ENCODE assay signal across 8 cellular contexts in genomic region chr16:67942200-67942509, GRCh38. TPM values are rescaled to one million over a fixed set of nuclear protein-coding genes. Genes with fewer than 3 reads are reported as not detected.
DNase-seq lines count a peak whose midpoint lies in the region; ATAC-seq and TF ChIP-seq lines count a peak whose summit lies in the region.

No MANE protein-coding gene starts in this region.

- peak; percentile 45 for TF ChIP-seq CTCF in CD8-positive, alpha-beta T cell (IDR thresholded peaks at IDR 0.05)
- TF ChIP-seq CTCF in HEK293 (tag by site-specific recombination; IDR thresholded peaks at IDR 0.05) (peak; percentile 70), colonic mucosa (IDR thresholded peaks at IDR 0.05) (peak; percentile 54)

- no peak overlapping the region for H3K4me3 Mint-ChIP-seq in CD8-positive, alpha-beta T cell

- peak overlapping the region; percentile 45 for H3K27ac Mint-ChIP-seq in CD8-positive, alpha-beta T cell

- H3K9ac ChIP-seq in colonic mucosa (ENCODE audit: low read depth in 2 of 2, low read length in 2 of 2) (no peak overlapping the region), muscle layer of colon (ENCODE audit: low read length) (no peak overlapping the region)

- no peaks in the 10 kb centered on the region for H3K27me3 Mint-ChIP-seq in CD8-positive, alpha-beta T cell (ENCODE audit: low read depth)

- POLR2A ChIA-PET in CD8-positive, alpha-beta T cell (lab: Charles Lee): no interaction called here
- POLR2A ChIA-PET in HEK293 (lab: Yijun Ruan, JAX): interaction anchor here (0.8 to 1.3 kb wide), 3 partner anchors 18 to 98 kb away, joined by 3 to 7 read pairs (median 4); no protein-coding TSS in a partner anchor

- ATAC-seq in CD8-positive, alpha-beta T cell: peak; percentile 56
- no peak for ATAC-seq in GM21717 (IDR thresholded peaks at IDR 0.05; ENCODE audit: unreplicated experiment)

- peaks cover 41% of the 10 kb centered on the region for H3K4me1 ChIP-seq in CD8-positive, alpha-beta T cell (ENCODE audit: insufficient read depth, low read length)
- H3K4me1 ChIP-seq in HEK293 (ENCODE audit: control insufficient read depth, insufficient read depth, low read length) (no peaks in the 10 kb centered on the region), colonic mucosa (peaks cover under 1% of the 10 kb centered on the region), muscle layer of colon (ENCODE audit: insufficient read depth, low read length) (peaks cover 36% of the 10 kb centered on the region)

- H3K27ac ChIP-seq in CD8-positive, alpha-beta T cell (ENCODE audit: low read depth, low read length): no peak overlapping the region
- H3K27ac ChIP-seq in HEK293 (ENCODE audit: extremely low read depth, low read depth, low read length) (no peak overlapping the region), colonic mucosa (no peak overlapping the region), muscle layer of colon (ENCODE audit: low read depth, low read length) (peak overlapping the region; percentile 7)

- H3K9me3 Mint-ChIP-seq in CD8-positive, alpha-beta T cell: no peaks in the 10 kb centered on the region

- no peak overlapping the region for H3K4me3 ChIP-seq in CD8-positive, alpha-beta T cell (ENCODE audit: low read depth, low read length)
- no peak overlapping the region for H3K4me3 ChIP-seq in HEK293 (ENCODE audit: low read depth, low read length)
- H3K4me3 ChIP-seq in colonic mucosa: no peak overlapping the region
- no peak overlapping the region for H3K4me3 ChIP-seq in muscle layer of colon (ENCODE audit: low read depth in 1 of 2, low read length in 2 of 2)

- no peaks in the 10 kb centered on the region for H3K9me3 ChIP-seq in CD8-positive, alpha-beta T cell (ENCODE audit: low read length)
- H3K9me3 ChIP-seq in HEK293 (ENCODE audit: control insufficient read depth, insufficient read depth, low read depth, low read length) (no peaks in the 10 kb centered on the region), colonic mucosa (no peaks in the 10 kb centered on the region), muscle layer of colon (ENCODE audit: low read length) (no peaks in the 10 kb centered on the region)

- peaks cover 16% of the 10 kb centered on the region for H3K36me3 Mint-ChIP-seq in CD8-positive, alpha-beta T cell

- no peaks in the 10 kb centered on the region for H3K27me3 ChIP-seq in CD8-positive, alpha-beta T cell (ENCODE audit: insufficient read depth, low read length)
- H3K27me3 ChIP-seq in colonic mucosa (no peaks in the 10 kb centered on the region), muscle layer of colon (ENCODE audit: control insufficient read depth in 1 of 2, insufficient read depth in 2 of 2, low read length in 2 of 2) (no peaks in the 10 kb centered on the region)

- H3K4me1 Mint-ChIP-seq in CD8-positive, alpha-beta T cell (ENCODE audit: low read depth): peaks cover 31% of the 10 kb centered on the region

- H3K36me3 ChIP-seq in CD8-positive, alpha-beta T cell (ENCODE audit: insufficient read depth, low read length): peaks cover 11% of the 10 kb centered on the region
- H3K36me3 ChIP-seq in HEK293 (ENCODE audit: control insufficient read depth in 2 of 2, insufficient read depth in 1 of 2, low read length in 2 of 2): peaks cover 0 to 64% of the 10 kb centered on the region in 2 experiments; a peak in 2 of 3 replicates
- H3K36me3 ChIP-seq in colonic mucosa: peaks cover 4% of the 10 kb centered on the region
- peaks cover 53% of the 10 kb centered on the region for H3K36me3 ChIP-seq in muscle layer of colon (ENCODE audit: insufficient read depth, low read length)

- peak in 2 of 7 experiments; percentile 22 to 27 for DNase-seq in CD8-positive, alpha-beta T cell
- DNase-seq in SW480 (ENCODE audit: low spot score) (peak; percentile 45), colonic mucosa (no peak), NCI-H510A treated with DMSO at 0.1 percent for 48 hours (lab: John Stamatoyannopoulos, UW) (no peak), NCI-H146 treated with DMSO at 0.1 percent for 48 hours (lab: John Stamatoyannopoulos, UW; ENCODE audit: unreplicated experiment) (no peak)

- intact Hi-C loops in CD8-positive, alpha-beta T cell (cut with DNase I, micrococcal nuclease): loop anchor here in 1 of 2 experiments (2.0 kb wide), 1 partner anchor 59 kb away; no protein-coding TSS in a partner anchor
- intact Hi-C loops in colonic mucosa (cut with DNase I): no loop called here

- CTCF ChIA-PET in CD8-positive, alpha-beta T cell (lab: Charles Lee): interaction anchor here (0.6 to 6.7 kb wide), 19 partner anchors 9 to 285 kb away, joined by 3 to 42 read pairs (median 3); partner anchors contain the start of genes CTRL, DDX28, DUS2 and NRN1L
- CTCF ChIA-PET in HEK293 (lab: Yijun Ruan, JAX): interaction anchor here (0.6 to 2.3 kb wide), 23 partner anchors 10 to 1230 kb away, joined by 3 to 14 read pairs (median 3); partner anchors contain the start of gene NRN1L

TF ChIP-seq in HEK293, 187 proteins besides CTCF, POLR2A, EP300 and RAD21:
- no peak for TF ChIP-seq ZNF768 (tag by site-specific recombination; IDR thresholded peaks at IDR 0.05)
- TF ChIP-seq ZBTB20 (tag by site-specific recombination; IDR thresholded peaks at IDR 0.05): no peak
- TF ChIP-seq ZSCAN30 (tag by site-specific recombination; IDR thresholded peaks at IDR 0.05): peak; percentile 18; the same call in 1 of the 2 replicates
- TF ChIP-seq, protein P1, sequence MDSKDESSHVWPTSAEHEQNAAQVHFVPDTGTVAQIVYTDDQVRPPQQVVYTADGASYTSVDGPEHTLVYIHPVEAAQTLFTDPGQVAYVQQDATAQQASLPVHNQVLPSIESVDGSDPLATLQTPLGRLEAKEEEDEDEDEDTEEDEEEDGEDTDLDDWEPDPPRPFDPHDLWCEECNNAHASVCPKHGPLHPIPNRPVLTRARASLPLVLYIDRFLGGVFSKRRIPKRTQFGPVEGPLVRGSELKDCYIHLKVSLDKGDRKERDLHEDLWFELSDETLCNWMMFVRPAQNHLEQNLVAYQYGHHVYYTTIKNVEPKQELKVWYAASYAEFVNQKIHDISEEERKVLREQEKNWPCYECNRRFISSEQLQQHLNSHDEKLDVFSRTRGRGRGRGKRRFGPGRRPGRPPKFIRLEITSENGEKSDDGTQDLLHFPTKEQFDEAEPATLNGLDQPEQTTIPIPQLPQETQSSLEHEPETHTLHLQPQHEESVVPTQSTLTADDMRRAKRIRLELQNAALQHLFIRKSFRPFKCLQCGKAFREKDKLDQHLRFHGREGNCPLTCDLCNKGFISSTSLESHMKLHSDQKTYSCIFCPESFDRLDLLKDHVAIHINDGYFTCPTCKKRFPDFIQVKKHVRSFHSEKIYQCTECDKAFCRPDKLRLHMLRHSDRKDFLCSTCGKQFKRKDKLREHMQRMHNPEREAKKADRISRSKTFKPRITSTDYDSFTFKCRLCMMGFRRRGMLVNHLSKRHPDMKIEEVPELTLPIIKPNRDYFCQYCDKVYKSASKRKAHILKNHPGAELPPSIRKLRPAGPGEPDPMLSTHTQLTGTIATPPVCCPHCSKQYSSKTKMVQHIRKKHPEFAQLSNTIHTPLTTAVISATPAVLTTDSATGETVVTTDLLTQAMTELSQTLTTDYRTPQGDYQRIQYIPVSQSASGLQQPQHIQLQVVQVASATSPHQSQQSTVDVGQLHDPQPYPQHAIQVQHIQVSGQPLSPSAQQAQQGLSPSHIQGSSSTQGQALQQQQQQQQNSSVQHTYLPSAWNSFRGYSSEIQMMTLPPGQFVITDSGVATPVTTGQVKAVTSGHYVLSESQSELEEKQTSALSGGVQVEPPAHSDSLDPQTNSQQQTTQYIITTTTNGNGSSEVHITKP (tag by site-specific recombination; IDR thresholded peaks at IDR 0.05): peak; percentile 74

RNA-seq across cellular contexts. Expression of gene LCAT, which starts 1.8 kb away (rescaled TPM):
- total RNA-seq in CD8-positive, alpha-beta T cell: 1 to 10 TPM; 3.3 to 5.8 TPM
- 1 to 10 TPM; 3.4 to 3.6 TPM for total RNA-seq in colonic mucosa

RNA-seq across cellular contexts. Expression of gene PSMB10, which starts 5.5 kb away (rescaled TPM):
- total RNA-seq in CD8-positive, alpha-beta T cell: 10 to 100 TPM; 82.0 to 83.9 TPM
- 100 to 1,000 TPM; 120 to 124 TPM for total RNA-seq in colonic mucosa

RNA-seq across cellular contexts. Expression of gene CTRL, which starts 10.5 kb away (rescaled TPM):
- total RNA-seq in CD8-positive, alpha-beta T cell: 10 to 100 TPM; 16.6 to 18.6 TPM
- total RNA-seq in colonic mucosa: 1 to 10 TPM in 1 of 2 donors, under 1 TPM in 1; 0.64 to 2.2 TPM

RNA-seq across cellular contexts. Expression of gene SLC12A4, which starts 26.3 kb away (rescaled TPM):
- total RNA-seq in CD8-positive, alpha-beta T cell: 10 to 100 TPM; 20.1 to 20.7 TPM
- 10 to 100 TPM in 1 of 2 donors, 1 to 10 TPM in 1; 8.7 to 17.0 TPM for total RNA-seq in colonic mucosa

RNA-seq across cellular contexts. Expression of gene DPEP3, which starts 38.1 kb away (rescaled TPM):
- total RNA-seq in CD8-positive, alpha-beta T cell: under 1 TPM; 0.30 to 0.58 TPM
- not detected for total RNA-seq in colonic mucosa

Comparison
In these comparisons a context has a peak if more than half of its experiments do, and no peak if none do; other contexts are left out.
1. RNA of gene CTRL, which starts 10.5 kb away (total RNA-seq): 16.6 to 18.6 TPM in CD8-positive, alpha-beta T cell; 0.64 to 2.2 TPM in colonic mucosa; every median in the first group is over 4 times any median in the second.
2. Peak in every context shown above with its lines, with median percentiles within 50 percentile points of each other: CTCF ChIP-seq.